ENCODE assay signal across 18 cellular contexts in genomic region chr1:8591547-8591946, GRCh38.
DNase-seq lines count a peak whose midpoint lies in the region; ATAC-seq, FAIRE-seq and TF ChIP-seq lines count a peak whose summit lies in the region.
"Had no signal": no experiment of that assay in that cellular context is flagged by ENCODE, and none has a peak within 500 bp of the region (broad histone marks: within the 10 kb centered on the region; RNA-seq: fewer than 3 reads in every experiment).

No MANE protein-coding gene starts in this region.

- FAIRE-seq in GM12891 (lab: Jason Lieb, UNC), result no peak
- FAIRE-seq: A204.1, GM12878 had no signal

- peaks cover 44% of the 10 kb centered on the region for H3K4me1 Mint-ChIP-seq in activated naive CD4-positive, alpha-beta T cell treated with anti-CD3 and anti-CD28 coated beads, Interleukin-2, amount 10 ng/mL, durations not matched to agents 7 days and 5 days
- H3K4me1 Mint-ChIP-seq in brain, result peaks cover 84% of the 10 kb centered on the region

- ATAC-seq in activated naive CD4-positive, alpha-beta T cell treated with anti-CD3 and anti-CD28 coated beads, Interleukin-2, amount 50 U/mL, for 72 hours, result no peak
- ATAC-seq in left cardiac atrium (no peak), GM19023 (IDR thresholded peaks at IDR 0.05; ENCODE audit: unreplicated experiment) (no peak)
- ATAC-seq: GM12878 had no signal

- peaks cover 46% of the 10 kb centered on the region for H3K36me3 ChIP-seq in mesodermal cell (ENCODE audit: control insufficient read depth, insufficient read depth, low read length)
- H3K36me3 ChIP-seq in vagina, result no peaks in the 10 kb centered on the region

- WGBS in mesodermal cell (ENCODE audit: insufficient coverage in 2 of 2), 2 experiments, result 94 to 96% methylated on average over 2 of the region's 4 CpGs

- CTCF ChIA-PET in activated naive CD4-positive, alpha-beta T cell treated with anti-CD3 and anti-CD28 coated beads, Interleukin-2, amount 10 ng/mL, durations not matched to agents 7 days and 5 days (lab: Charles Lee), result interaction anchor here (1.2 kb wide), 1 partner anchor 29 kb away, joined by 4 read pairs; no protein-coding TSS in a partner anchor

- no peaks in the 10 kb centered on the region for H3K27me3 Mint-ChIP-seq in activated naive CD4-positive, alpha-beta T cell treated with anti-CD3 and anti-CD28 coated beads, Interleukin-2, amount 10 ng/mL, durations not matched to agents 7 days and 5 days
- H3K27me3 Mint-ChIP-seq in brain, result no peaks in the 10 kb centered on the region

- peaks cover 9% of the 10 kb centered on the region for H3K9me3 ChIP-seq in mesodermal cell (ENCODE audit: control insufficient read depth, low read length)
- H3K9me3 ChIP-seq in vagina, result no peaks in the 10 kb centered on the region

- H3K9me3 Mint-ChIP-seq in activated naive CD4-positive, alpha-beta T cell treated with anti-CD3 and anti-CD28 coated beads, Interleukin-2, amount 10 ng/mL, durations not matched to agents 7 days and 5 days, result peaks cover 8% of the 10 kb centered on the region
- peaks cover 0 to 9% of the 10 kb centered on the region in 2 donors for H3K9me3 Mint-ChIP-seq in activated naive CD4-positive, alpha-beta T cell treated with anti-CD3 and anti-CD28 coated beads, Interleukin-2, amount 50 U/mL, for 72 hours
- H3K9me3 Mint-ChIP-seq in brain, result peaks cover 0 to 4% (median 0%) of the 10 kb centered on the region in 5 experiments

- intact Hi-C loops in vagina (cut with DNase I) (no loop called here), left cardiac atrium (cut with DNase I) (no loop called here)

- peak overlapping the region; percentile 1 for H3K27ac Mint-ChIP-seq in activated naive CD4-positive, alpha-beta T cell treated with anti-CD3 and anti-CD28 coated beads, Interleukin-2, amount 10 ng/mL, durations not matched to agents 7 days and 5 days
- H3K27ac Mint-ChIP-seq in activated naive CD4-positive, alpha-beta T cell treated with anti-CD3 and anti-CD28 coated beads, Interleukin-2, amount 50 U/mL, for 72 hours, result no peak overlapping the region
- H3K27ac Mint-ChIP-seq in brain, result peak overlapping the region in 4 of 5 experiments; percentile 1 to 89 (median 54)

- no peak for TF ChIP-seq POLR2A in vagina (IDR thresholded peaks at IDR 0.05)
- TF ChIP-seq POLR2A in GM12891 (IDR thresholded peaks at IDR 0.05; ENCODE audit: low read depth, low read length), result no peak

- H3K4me3 Mint-ChIP-seq in activated naive CD4-positive, alpha-beta T cell treated with anti-CD3 and anti-CD28 coated beads, Interleukin-2, amount 10 ng/mL, durations not matched to agents 7 days and 5 days, result no peak overlapping the region
- peak overlapping the region in 1 of 5 experiments; percentile 2 for H3K4me3 Mint-ChIP-seq in brain

- H3K4me1 ChIP-seq in mesodermal cell (ENCODE audit: control insufficient read depth, insufficient read depth, low read length, poor library complexity, severe bottlenecking) (peaks cover 44% of the 10 kb centered on the region), vagina (peaks cover 17% of the 10 kb centered on the region)

- TF ChIP-seq CTCF in brain (conservative IDR thresholded peaks at IDR 0.05) (no peak), vagina (IDR thresholded peaks at IDR 0.05) (no peak)

- H3K27ac ChIP-seq in mesodermal cell (ENCODE audit: low read depth, low read length, severe bottlenecking), result peak overlapping the region; percentile 8
- peak overlapping the region; percentile 24 for H3K27ac ChIP-seq in vagina
- H3K27ac ChIP-seq: C4-2B had no signal

- H3K36me3 Mint-ChIP-seq in activated naive CD4-positive, alpha-beta T cell treated with anti-CD3 and anti-CD28 coated beads, Interleukin-2, amount 10 ng/mL, durations not matched to agents 7 days and 5 days, result peaks cover 34% of the 10 kb centered on the region
- peaks cover 0 to 15% of the 10 kb centered on the region in 2 donors for H3K36me3 Mint-ChIP-seq in activated naive CD4-positive, alpha-beta T cell treated with anti-CD3 and anti-CD28 coated beads, Interleukin-2, amount 50 U/mL, for 72 hours
- peaks cover 24% of the 10 kb centered on the region for H3K36me3 Mint-ChIP-seq in brain

- no peak overlapping the region for H3K4me3 ChIP-seq in mesodermal cell (ENCODE audit: extremely low read depth, insufficient read depth, low read length, poor library complexity, severe bottlenecking)
- no peak overlapping the region for H3K4me3 ChIP-seq in vagina
- H3K4me3 ChIP-seq: GM12878 had no signal

- no peaks in the 10 kb centered on the region for H3K27me3 ChIP-seq in vagina

- DNase-seq in activated naive CD4-positive, alpha-beta T cell treated with anti-CD3 and anti-CD28 coated beads, Interleukin-2, amount 10 ng/mL, durations not matched to agents 7 days and 5 days, result no peak
- no peak for DNase-seq in activated naive CD4-positive, alpha-beta T cell treated with anti-CD3 and anti-CD28 coated beads, Interleukin-2, amount 50 U/mL, for 72 hours (ENCODE audit: low spot score in 2 of 2)
- no peak for DNase-seq in vagina (ENCODE audit: extremely low spot score in 2 of 2)
- DNase-seq in left cardiac atrium, result no peak
- no peak for DNase-seq in GM12891 (ENCODE audit: insufficient read length, low spot score)
- DNase-seq: Calu3, Karpas-422, NCI-H187 treated with DMSO at 0.1 percent for 48 hours, NCI-H2171, NCI-H446 treated with DMSO at 0.1 percent for 48 hours, NCI-H748 treated with DMSO at 0.1 percent for 48 hours, SHP77 treated with DMSO at 0.1 percent for 48 hours had no signal

TF ChIP-seq in GM12891, 5 proteins besides CTCF, POLR2A, EP300 and RAD21:
- TF ChIP-seq TAF1 (IDR thresholded peaks at IDR 0.05; ENCODE audit: low read depth, low read length), result no peak
- no peak for TF ChIP-seq SPI1 (IDR thresholded peaks at IDR 0.05; ENCODE audit: low read depth, low read length)
- no peak for TF ChIP-seq POU2F2 (IDR thresholded peaks at IDR 0.05; ENCODE audit: low read depth, low read length)
- no peak for TF ChIP-seq POLR2AphosphoS5 (IDR thresholded peaks at IDR 0.05; ENCODE audit: low read depth, low read length)
- no peak for TF ChIP-seq PAX5 (IDR thresholded peaks at IDR 0.05; ENCODE audit: insufficient read depth, low read length, severe bottlenecking)

Comparison
In these comparisons a context has a peak if more than half of its experiments do, and no peak if none do; other contexts are left out.
1. H3K27ac Mint-ChIP-seq: peak in activated naive CD4-positive, alpha-beta T cell treated with anti-CD3 and anti-CD28 coated beads, Interleukin-2, amount 10 ng/mL, durations not matched to agents 7 days and 5 days (single experiment) and brain (4 of 5); none in activated naive CD4-positive, alpha-beta T cell treated with anti-CD3 and anti-CD28 coated beads, Interleukin-2, amount 50 U/mL, for 72 hours (0 of 2).